ENCODE assay signal across 8 cellular contexts in the genomic region with DNA sequence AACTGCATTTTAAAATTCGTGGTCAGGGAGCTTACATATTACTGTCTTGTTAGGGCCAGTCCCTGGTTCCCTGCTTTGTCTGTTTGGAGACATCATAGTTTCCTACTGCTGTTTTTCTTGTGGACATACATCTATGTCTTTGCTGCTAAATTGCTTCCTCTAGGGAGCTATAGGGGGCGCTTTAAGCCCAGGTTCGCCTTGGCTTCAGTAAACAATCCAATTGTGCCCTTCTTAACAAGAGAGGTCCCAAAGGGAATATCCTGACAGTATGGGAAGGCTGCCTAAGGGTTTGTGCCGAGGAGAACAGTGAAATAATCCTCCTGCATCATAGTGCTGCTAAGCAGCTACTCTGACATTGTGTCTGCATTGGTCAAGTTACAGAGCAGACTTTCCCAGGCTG.
DNase-seq lines count a peak whose midpoint lies in the region; ATAC-seq lines count a peak whose summit lies in the region.

No MANE protein-coding gene starts in this region.

- H3K9me3 Mint-ChIP-seq in activated T-helper 2 cell treated with anti-CD3 and anti-CD28 coated beads, Interferon-gamma antibody, Interleukin-2, Interleukin-4, amounts not matched to agents 10 μg/mL and 5 μg/mL and 100 μg/mL, durations not matched to agents 14 hours and 24 hours and 36 hours: no peaks in the 10 kb centered on the region
- no peaks in the 10 kb centered on the region for H3K9me3 Mint-ChIP-seq in activated T-helper 1 cell treated with anti-CD3 and anti-CD28 coated beads, Interleukin-12 subunit alpha, Interleukin-12 subunit beta, Interleukin-2, Interleukin-4 antibody, amounts not matched to agents 30 ng/mL and 10 ng/mL and 1 ng/mL, durations not matched to agents 14 hours and 24 hours and 36 hours

- intact Hi-C loops in activated T-helper 2 cell treated with anti-CD3 and anti-CD28 coated beads, Interferon-gamma antibody, Interleukin-2, Interleukin-4, amounts not matched to agents 10 μg/mL and 5 μg/mL and 100 μg/mL, durations not matched to agents 14 hours and 24 hours and 36 hours (cut with micrococcal nuclease): no loop called here
- intact Hi-C loops in activated T-helper 1 cell treated with anti-CD3 and anti-CD28 coated beads, Interleukin-12 subunit alpha, Interleukin-12 subunit beta, Interleukin-2, Interleukin-4 antibody, amounts not matched to agents 30 ng/mL and 10 ng/mL and 1 ng/mL, durations not matched to agents 14 hours and 24 hours and 36 hours (cut with micrococcal nuclease): no loop called here

- in situ Hi-C loops in G401 (cut with HindIII; ENCODE audit: low sequenced_read_pairs): no loop called here

- H3K4me1 Mint-ChIP-seq in activated T-helper 2 cell treated with anti-CD3 and anti-CD28 coated beads, Interferon-gamma antibody, Interleukin-2, Interleukin-4, amounts not matched to agents 10 μg/mL and 5 μg/mL and 100 μg/mL, durations not matched to agents 14 hours and 24 hours and 36 hours (ENCODE audit: low read depth): no peaks in the 10 kb centered on the region
- H3K4me1 Mint-ChIP-seq in activated T-helper 1 cell treated with anti-CD3 and anti-CD28 coated beads, Interleukin-12 subunit alpha, Interleukin-12 subunit beta, Interleukin-2, Interleukin-4 antibody, amounts not matched to agents 30 ng/mL and 10 ng/mL and 1 ng/mL, durations not matched to agents 14 hours and 24 hours and 36 hours (ENCODE audit: low read depth): no peaks in the 10 kb centered on the region

- H3K27ac Mint-ChIP-seq in activated T-helper 2 cell treated with anti-CD3 and anti-CD28 coated beads, Interferon-gamma antibody, Interleukin-2, Interleukin-4, amounts not matched to agents 10 μg/mL and 5 μg/mL and 100 μg/mL, durations not matched to agents 14 hours and 24 hours and 36 hours: no peak overlapping the region
- no peak overlapping the region for H3K27ac Mint-ChIP-seq in activated T-helper 1 cell treated with anti-CD3 and anti-CD28 coated beads, Interleukin-12 subunit alpha, Interleukin-12 subunit beta, Interleukin-2, Interleukin-4 antibody, amounts not matched to agents 30 ng/mL and 10 ng/mL and 1 ng/mL, durations not matched to agents 14 hours and 24 hours and 36 hours

- H3K27me3 Mint-ChIP-seq in activated T-helper 2 cell treated with anti-CD3 and anti-CD28 coated beads, Interferon-gamma antibody, Interleukin-2, Interleukin-4, amounts not matched to agents 10 μg/mL and 5 μg/mL and 100 μg/mL, durations not matched to agents 14 hours and 24 hours and 36 hours (ENCODE audit: low read depth): no peaks in the 10 kb centered on the region
- H3K27me3 Mint-ChIP-seq in activated T-helper 1 cell treated with anti-CD3 and anti-CD28 coated beads, Interleukin-12 subunit alpha, Interleukin-12 subunit beta, Interleukin-2, Interleukin-4 antibody, amounts not matched to agents 30 ng/mL and 10 ng/mL and 1 ng/mL, durations not matched to agents 14 hours and 24 hours and 36 hours (ENCODE audit: insufficient read depth): no peaks in the 10 kb centered on the region

- H3K36me3 Mint-ChIP-seq in activated T-helper 2 cell treated with anti-CD3 and anti-CD28 coated beads, Interferon-gamma antibody, Interleukin-2, Interleukin-4, amounts not matched to agents 10 μg/mL and 5 μg/mL and 100 μg/mL, durations not matched to agents 14 hours and 24 hours and 36 hours (ENCODE audit: low read depth): no peaks in the 10 kb centered on the region
- no peaks in the 10 kb centered on the region for H3K36me3 Mint-ChIP-seq in activated T-helper 1 cell treated with anti-CD3 and anti-CD28 coated beads, Interleukin-12 subunit alpha, Interleukin-12 subunit beta, Interleukin-2, Interleukin-4 antibody, amounts not matched to agents 30 ng/mL and 10 ng/mL and 1 ng/mL, durations not matched to agents 14 hours and 24 hours and 36 hours (ENCODE audit: low read depth)

- DNase-seq in G401 (ENCODE audit: low spot score): peak; percentile 6
- DNase-seq in HK-2 (ENCODE audit: unreplicated experiment): peak; percentile 38
- DNase-seq in RKO (ENCODE audit: low spot score): peak; percentile 29
- peak; percentile 35 for DNase-seq in glomerular visceral epithelial cell (ENCODE audit: extremely low spot score)
- no peak for DNase-seq in activated T-helper 2 cell treated with anti-CD3 and anti-CD28 coated beads, Interferon-gamma antibody, Interleukin-2, Interleukin-4, amounts not matched to agents 10 μg/mL and 5 μg/mL and 100 μg/mL, durations not matched to agents 14 hours and 24 hours and 36 hours (ENCODE audit: low spot score)
- no peak for DNase-seq in activated T-helper 1 cell treated with anti-CD3 and anti-CD28 coated beads, Interleukin-12 subunit alpha, Interleukin-12 subunit beta, Interleukin-2, Interleukin-4 antibody, amounts not matched to agents 30 ng/mL and 10 ng/mL and 1 ng/mL, durations not matched to agents 14 hours and 24 hours and 36 hours (ENCODE audit: low spot score)

- ATAC-seq in HG02642 (IDR thresholded peaks at IDR 0.05; ENCODE audit: poor library complexity, unreplicated experiment) (no peak), HG02973 (IDR thresholded peaks at IDR 0.05; ENCODE audit: unreplicated experiment) (no peak)

- no peak overlapping the region for H3K4me3 Mint-ChIP-seq in activated T-helper 2 cell treated with anti-CD3 and anti-CD28 coated beads, Interferon-gamma antibody, Interleukin-2, Interleukin-4, amounts not matched to agents 10 μg/mL and 5 μg/mL and 100 μg/mL, durations not matched to agents 14 hours and 24 hours and 36 hours (ENCODE audit: low read depth)
- no peak overlapping the region for H3K4me3 Mint-ChIP-seq in activated T-helper 1 cell treated with anti-CD3 and anti-CD28 coated beads, Interleukin-12 subunit alpha, Interleukin-12 subunit beta, Interleukin-2, Interleukin-4 antibody, amounts not matched to agents 30 ng/mL and 10 ng/mL and 1 ng/mL, durations not matched to agents 14 hours and 24 hours and 36 hours

Comparison
In these comparisons a context has a peak if more than half of its experiments do, and no peak if none do; other contexts are left out.
1. DNase-seq: peak in G401 (single experiment), HK-2 (single experiment), RKO (single experiment) and glomerular visceral epithelial cell (single experiment); none in activated T-helper 2 cell treated with anti-CD3 and anti-CD28 coated beads, Interferon-gamma antibody, Interleukin-2, Interleukin-4, amounts not matched to agents 10 μg/mL and 5 μg/mL and 100 μg/mL, durations not matched to agents 14 hours and 24 hours and 36 hours (single experiment) and activated T-helper 1 cell treated with anti-CD3 and anti-CD28 coated beads, Interleukin-12 subunit alpha, Interleukin-12 subunit beta, Interleukin-2, Interleukin-4 antibody, amounts not matched to agents 30 ng/mL and 10 ng/mL and 1 ng/mL, durations not matched to agents 14 hours and 24 hours and 36 hours (single experiment).